Comparison of ENCODE assay signal across 8 cellular contexts in genomic region chr7:100852048-100852872, GRCh38. TPM values are rescaled to one million over a fixed set of nuclear protein-coding genes. Genes with fewer than 3 reads are reported as not detected.
DNase-seq lines count a peak whose midpoint lies in the region; TF ChIP-seq lines count a peak whose summit lies in the region.

Gene SLC12A9, plus strand, starts transcription at chr7:100852713. Its CDS starts 1,485 bp downstream, at chr7:100854198.

- H3K36me3 ChIP-seq in MG63 (no peaks in the 10 kb centered on the region), stomach (peaks cover 0 to 16% (median 11%) of the 10 kb centered on the region in 4 donors)

- 0 to 1% (median 1%) methylated on average over 28 to 71 of the region's 71 CpGs for WGBS in stomach, 5 donors

- peaks cover 4% of the 10 kb centered on the region for H3K4me1 Mint-ChIP-seq in neural crest cell

- H3K36me3 Mint-ChIP-seq in neural crest cell (ENCODE audit: low read depth) = no peaks in the 10 kb centered on the region

- H3K4me3 ChIP-seq in MG63 = peak within 1 kb of the TSS; percentile 72
- peak within 1 kb of the TSS; percentile 71 to 76 for H3K4me3 ChIP-seq in foreskin fibroblast (ENCODE audit: low read depth in 1 of 2, low read length in 2 of 2)
- H3K4me3 ChIP-seq in stomach = peak within 1 kb of the TSS; percentile 69 to 85 (median 70)

- TF ChIP-seq CTCF in foreskin fibroblast (IDR thresholded peaks at IDR 0.05; ENCODE audit: low read depth, low read length) = peak; percentile 92
- peak; percentile 99 for TF ChIP-seq CTCF in neural crest cell (conservative IDR thresholded peaks at IDR 0.05)
- TF ChIP-seq CTCF in stomach (IDR thresholded peaks at IDR 0.05) = peak in 5 of 7 experiments; percentile 88 to 94 (median 92)

- no peaks in the 10 kb centered on the region for H3K27me3 ChIP-seq in MG63
- H3K27me3 ChIP-seq in stomach = no peaks in the 10 kb centered on the region

- peaks cover 17 to 30% (median 24%) of the 10 kb centered on the region in 4 donors for H3K4me1 ChIP-seq in stomach

- intact Hi-C loops in stomach (cut with DNase I; ENCODE audit: low total_unique reads) = loop anchor here (5.0 to 10.0 kb wide), 2 partner anchors 50 to 147 kb away; partner anchors contain the start of gene POP7

- no peaks in the 10 kb centered on the region for H3K9me3 ChIP-seq in MG63
- H3K9me3 ChIP-seq in stomach = no peaks in the 10 kb centered on the region

- no peak for TF ChIP-seq EP300 in stomach (IDR thresholded peaks at IDR 0.05)

- no peaks in the 10 kb centered on the region for H3K27me3 Mint-ChIP-seq in neural crest cell (ENCODE audit: low read depth)

- no peak for TF ChIP-seq POLR2A in stomach (IDR thresholded peaks at IDR 0.05)

- no peak within 1 kb of the TSS for H3K27ac Mint-ChIP-seq in neural crest cell (ENCODE audit: unreplicated experiment)

- peak; percentile 94 for DNase-seq in EH (ENCODE audit: low read depth)
- peak; percentile 83 for DNase-seq in H4 (ENCODE audit: low spot score)
- peak; percentile 88 for DNase-seq in MG63
- DNase-seq in SIG-M5 treated with dmso at 0.1 percent for 504 hours (lab: John Stamatoyannopoulos, UW; ENCODE audit: unreplicated experiment) = peak; percentile 89
- DNase-seq in activated gamma-delta T cell (lab: John Stamatoyannopoulos, UW) = peak; percentile 69
- DNase-seq in foreskin fibroblast = peak; percentile 91 to 97
- peak; percentile 93 for DNase-seq in neural crest cell (ENCODE audit: low read depth, low spot score)
- peak; percentile 90 for DNase-seq in stomach

- no peaks in the 10 kb centered on the region for H3K9me3 Mint-ChIP-seq in neural crest cell

- peak within 1 kb of the TSS; percentile 60 to 85 (median 76) for H3K27ac ChIP-seq in stomach

- H3K4me3 Mint-ChIP-seq in neural crest cell = peak within 1 kb of the TSS; percentile 80

RNA-seq across cellular contexts. Expression of gene SLC12A9, which starts in this region (rescaled TPM):
- 4.9 and 5.6 TPM in 2 replicates for total RNA-seq in H4 (2014; rRNA removed; shearing (Covaris generic))
- 12.0 and 13.6 TPM in 2 replicates for total RNA-seq in MG63 (2014; rRNA removed; shearing (Covaris generic); ENCODE audit: low replicate concordance)
- 25.2 and 27.7 TPM in 2 replicates for total RNA-seq in neural crest cell
- total RNA-seq in stomach = 10 to 100 TPM in 3 of 5 donors, 1 to 10 TPM in 2; 2.9 to 44.6 (median 25.9) TPM
- 10 to 100 TPM in 1 of 3 donors, 1 to 10 TPM in 2; 4.9 to 21.7 (median 9.0) TPM for polyA plus RNA-seq in stomach

Comparison
In these comparisons a context has a peak if more than half of its experiments do, and no peak if none do; other contexts are left out.
1. Peak in every context shown above with its lines: DNase-seq, H3K4me3 ChIP-seq and H3K27ac ChIP-seq.